ENCODE assay signal across 11 cellular contexts in the genomic region with DNA sequence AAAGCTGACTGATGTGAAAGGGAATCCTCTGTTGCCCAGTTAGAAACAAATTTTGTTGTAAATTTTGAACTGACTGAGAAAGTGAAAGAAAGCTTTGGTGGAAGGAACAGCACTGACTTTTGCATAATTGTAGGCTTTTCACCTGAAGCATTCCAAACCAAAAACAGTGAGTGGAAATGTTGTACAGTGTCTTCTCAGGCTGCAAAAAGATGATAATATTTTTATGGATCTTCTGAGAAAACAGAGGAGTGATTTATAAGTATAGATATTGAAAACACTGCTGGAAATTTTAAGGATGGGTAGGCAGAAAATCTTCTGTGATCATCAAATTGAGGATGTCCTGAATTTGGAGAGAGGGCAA. TPM values are rescaled to one million over a fixed set of nuclear protein-coding genes. Genes with fewer than 3 reads are reported as not detected.
DNase-seq lines count a peak whose midpoint lies in the region; ATAC-seq and TF ChIP-seq lines count a peak whose summit lies in the region.
"Had no signal": no experiment of that assay in that cellular context is flagged by ENCODE, and none has a peak within 500 bp of the region (broad histone marks: within the 10 kb centered on the region; RNA-seq: fewer than 3 reads in every experiment).

No MANE protein-coding gene starts in this region.

- TF ChIP-seq POLR2A in prostate gland (IDR thresholded peaks at IDR 0.05): no peak

- CTCF ChIA-PET in activated CD8-positive, alpha-beta T cell treated with anti-CD3 and anti-CD28 coated beads, Interleukin-2, amount 10 ng/mL, durations not matched to agents 7 days and 5 days (lab: Charles Lee): no interaction called here

- POLR2A ChIA-PET in activated CD8-positive, alpha-beta T cell treated with anti-CD3 and anti-CD28 coated beads, Interleukin-2, amount 10 ng/mL, durations not matched to agents 7 days and 5 days (lab: Charles Lee): no interaction called here

- H3K36me3 Mint-ChIP-seq in activated CD8-positive, alpha-beta T cell treated with anti-CD3 and anti-CD28 coated beads, Interleukin-2, amount 10 ng/mL, durations not matched to agents 7 days and 5 days (ENCODE audit: low read depth): no peaks in the 10 kb centered on the region
- no peaks in the 10 kb centered on the region for H3K36me3 Mint-ChIP-seq in neural progenitor cell
- H3K36me3 Mint-ChIP-seq: activated CD8-positive, alpha-beta memory T cell treated with anti-CD3 and anti-CD28 coated beads, Interleukin-2, amount 10 ng/mL, durations not matched to agents 7 days and 5 days; IgD-negative memory B cell had no signal

- peaks cover 47% of the 10 kb centered on the region for H3K79me2 ChIP-seq in ACC112 (ENCODE audit: control insufficient read depth, insufficient read depth, low read length, unreplicated experiment)
- no peaks in the 10 kb centered on the region for H3K79me2 ChIP-seq in neural progenitor cell (ENCODE audit: low read depth)

- H3K27ac Mint-ChIP-seq in activated CD8-positive, alpha-beta T cell treated with anti-CD3 and anti-CD28 coated beads, Interleukin-2, amount 10 ng/mL, durations not matched to agents 7 days and 5 days: no peak overlapping the region
- H3K27ac Mint-ChIP-seq in neural progenitor cell: no peak overlapping the region
- H3K27ac Mint-ChIP-seq: activated CD8-positive, alpha-beta memory T cell treated with anti-CD3 and anti-CD28 coated beads, Interleukin-2, amount 10 ng/mL, durations not matched to agents 7 days and 5 days; CD4-positive, alpha-beta T cell; IgD-negative memory B cell had no signal

- H3K9me3 ChIP-seq in MG63: peaks cover 18% of the 10 kb centered on the region
- H3K9me3 ChIP-seq in prostate gland: no peaks in the 10 kb centered on the region
- no peaks in the 10 kb centered on the region for H3K9me3 ChIP-seq in neural progenitor cell (ENCODE audit: low read depth)

- H3K4me1 Mint-ChIP-seq in activated CD8-positive, alpha-beta T cell treated with anti-CD3 and anti-CD28 coated beads, Interleukin-2, amount 10 ng/mL, durations not matched to agents 7 days and 5 days (ENCODE audit: low read depth): no peaks in the 10 kb centered on the region
- peaks cover under 1% of the 10 kb centered on the region for H3K4me1 Mint-ChIP-seq in neural progenitor cell
- H3K4me1 Mint-ChIP-seq: activated CD8-positive, alpha-beta memory T cell treated with anti-CD3 and anti-CD28 coated beads, Interleukin-2, amount 10 ng/mL, durations not matched to agents 7 days and 5 days; IgD-negative memory B cell had no signal

- no peak for DNase-seq in MG63
- DNase-seq in epithelial cell of prostate (ENCODE audit: low read depth, low spot score): no peak
- DNase-seq in prostate gland (ENCODE audit: low spot score): no peak
- no peak for DNase-seq in activated CD8-positive, alpha-beta T cell treated with anti-CD3 and anti-CD28 coated beads, Interleukin-2, amount 10 ng/mL, durations not matched to agents 7 days and 5 days
- no peak for DNase-seq in stimulated activated CD4-positive, alpha-beta T cell treated with anti-CD3 and anti-CD28 coated beads, Interleukin-4, amount 100 ng/mL, for 1 hour
- DNase-seq in neural progenitor cell (ENCODE audit: low spot score): no peak
- DNase-seq in activated CD4-positive, alpha-beta T cell treated with anti-CD3 and anti-CD28 coated beads for 4 hours: no peak
- DNase-seq: activated CD8-positive, alpha-beta memory T cell treated with anti-CD3 and anti-CD28 coated beads, Interleukin-2, amount 10 ng/mL, durations not matched to agents 7 days and 5 days; CD4-positive, alpha-beta T cell had no signal

- no peak overlapping the region for H3K9ac ChIP-seq in neural progenitor cell

- H4K20me1 ChIP-seq in neural progenitor cell (ENCODE audit: low read depth): no peaks in the 10 kb centered on the region

- H3K4me3 Mint-ChIP-seq in activated CD8-positive, alpha-beta T cell treated with anti-CD3 and anti-CD28 coated beads, Interleukin-2, amount 10 ng/mL, durations not matched to agents 7 days and 5 days: no peak overlapping the region
- no peak overlapping the region for H3K4me3 Mint-ChIP-seq in neural progenitor cell
- H3K4me3 Mint-ChIP-seq: activated CD8-positive, alpha-beta memory T cell treated with anti-CD3 and anti-CD28 coated beads, Interleukin-2, amount 10 ng/mL, durations not matched to agents 7 days and 5 days; CD4-positive, alpha-beta T cell; IgD-negative memory B cell had no signal

- no peaks in the 10 kb centered on the region for H3F3A ChIP-seq in neural progenitor cell (ENCODE audit: low read depth)

- H3K27me3 ChIP-seq in ACC112 (ENCODE audit: insufficient read depth, low read length) (no peaks in the 10 kb centered on the region), MG63 (no peaks in the 10 kb centered on the region), prostate gland (replicated peaks; ENCODE audit: insufficient read depth) (no peaks in the 10 kb centered on the region), neural progenitor cell (no peaks in the 10 kb centered on the region)

- intact Hi-C loops in prostate gland (cut with DNase I): loop anchor here (5.0 kb wide), 1 partner anchor 38 kb away; a partner anchor contains a TSS

- peak overlapping the region; percentile 63 for H3K4me3 ChIP-seq in ACC112 (ENCODE audit: low read depth, low read length)
- H3K4me3 ChIP-seq in MG63: peak overlapping the region; percentile 1
- no peak overlapping the region for H3K4me3 ChIP-seq in prostate gland
- no peak overlapping the region for H3K4me3 ChIP-seq in neural progenitor cell

- no peak overlapping the region for H2AFZ ChIP-seq in ACC112 (ENCODE audit: low read length, unreplicated experiment)
- H2AFZ ChIP-seq in neural progenitor cell (replicated peaks): no peak overlapping the region

- no peak for ATAC-seq in activated CD8-positive, alpha-beta T cell treated with anti-CD3 and anti-CD28 coated beads, Interleukin-2, amount 10 ng/mL, durations not matched to agents 7 days and 5 days
- ATAC-seq: activated CD8-positive, alpha-beta memory T cell treated with anti-CD3 and anti-CD28 coated beads, Interleukin-2, amount 10 ng/mL, durations not matched to agents 7 days and 5 days had no signal

- no peaks in the 10 kb centered on the region for H3K9me3 Mint-ChIP-seq in activated CD8-positive, alpha-beta T cell treated with anti-CD3 and anti-CD28 coated beads, Interleukin-2, amount 10 ng/mL, durations not matched to agents 7 days and 5 days (ENCODE audit: insufficient read depth)
- H3K9me3 Mint-ChIP-seq in neural progenitor cell: no peaks in the 10 kb centered on the region

- H3K27ac ChIP-seq in ACC112 (ENCODE audit: low read depth, low read length): peak overlapping the region; percentile 99
- H3K27ac ChIP-seq in epithelial cell of prostate: peak overlapping the region; percentile 99
- H3K27ac ChIP-seq in prostate gland: peak overlapping the region; percentile 26 to 53
- H3K27ac ChIP-seq in neural progenitor cell: no peak overlapping the region

- H3K36me3 ChIP-seq in ACC112 (ENCODE audit: insufficient read depth, low read length) (peaks cover 6% of the 10 kb centered on the region; the same call in 1 of the 2 replicates), MG63 (peaks cover 26% of the 10 kb centered on the region), prostate gland (no peaks in the 10 kb centered on the region), neural progenitor cell (no peaks in the 10 kb centered on the region)

- H3K27me3 Mint-ChIP-seq in activated CD8-positive, alpha-beta T cell treated with anti-CD3 and anti-CD28 coated beads, Interleukin-2, amount 10 ng/mL, durations not matched to agents 7 days and 5 days (ENCODE audit: low read depth): no peaks in the 10 kb centered on the region
- H3K27me3 Mint-ChIP-seq in neural progenitor cell (ENCODE audit: insufficient read depth, low read depth): no peaks in the 10 kb centered on the region
- H3K27me3 Mint-ChIP-seq: activated CD8-positive, alpha-beta memory T cell treated with anti-CD3 and anti-CD28 coated beads, Interleukin-2, amount 10 ng/mL, durations not matched to agents 7 days and 5 days; CD4-positive, alpha-beta T cell; IgD-negative memory B cell had no signal

- H3K4me2 ChIP-seq in neural progenitor cell: no peak overlapping the region

- TF ChIP-seq CTCF in prostate gland (IDR thresholded peaks at IDR 0.05) (no peak), neural progenitor cell (IDR thresholded peaks at IDR 0.05) (no peak)

- H3K4me1 ChIP-seq in ACC112 (ENCODE audit: control insufficient read depth, insufficient read depth, low read length, unreplicated experiment): peaks cover 83% of the 10 kb centered on the region
- no peaks in the 10 kb centered on the region for H3K4me1 ChIP-seq in prostate gland (replicated peaks)
- H3K4me1 ChIP-seq in neural progenitor cell: peaks cover 3% of the 10 kb centered on the region

RNA-seq across cellular contexts. Expression of a gene that starts 40.0 kb away (rescaled TPM):
- total RNA-seq in MG63 (2014; rRNA removed; shearing (Covaris generic); ENCODE audit: low replicate concordance): 67.0 and 69.9 TPM in 2 replicates
- total RNA-seq in prostate gland (1 to 10 TPM; 2.7 to 8.8 TPM), neural progenitor cell (ENCODE audit: low replicate concordance) (0.75 and 0.77 TPM in 2 replicates)
- total RNA-seq in activated CD8-positive, alpha-beta T cell treated with anti-CD3 and anti-CD28 coated beads, Interleukin-2, amount 10 ng/mL, durations not matched to agents 7 days and 5 days: not detected
- total RNA-seq: activated CD8-positive, alpha-beta memory T cell treated with anti-CD3 and anti-CD28 coated beads, Interleukin-2, amount 10 ng/mL, durations not matched to agents 7 days and 5 days; CD4-positive, alpha-beta T cell had no signal

Comparison
In these comparisons a context has a peak if more than half of its experiments do, and no peak if none do; other contexts are left out.
1. H3K4me3 ChIP-seq: peak in ACC112 (single experiment) and MG63 (single experiment); none in prostate gland (0 of 2) and neural progenitor cell (single experiment).